Comparison of ENCODE assay signal across 1 cellular context in genomic region chr20:3896302-3896701, GRCh38.
TF ChIP-seq lines count a peak whose summit lies in the region.

No MANE protein-coding gene starts in this region.

TF ChIP-seq in WTC11, 78 proteins besides CTCF, POLR2A, EP300 and RAD21 (continued from another document):
- TF ChIP-seq AR (CRISPR knock-in tag; IDR thresholded peaks at IDR 0.05) (no peak), NFE2L1 (CRISPR knock-in tag; IDR thresholded peaks at IDR 0.05) (no peak), ATF1 (CRISPR knock-in tag; IDR thresholded peaks at IDR 0.05) (no peak), ELF4 (CRISPR knock-in tag; IDR thresholded peaks at IDR 0.05; ENCODE audit: low read depth) (no peak)
